ENCODE assay signal across 12 cellular contexts in genomic region chr3:114456742-114457141, GRCh38.
DNase-seq lines count a peak whose midpoint lies in the region; ATAC-seq and TF ChIP-seq lines count a peak whose summit lies in the region.
"Had no signal": no experiment of that assay in that cellular context is flagged by ENCODE, and none has a peak within 500 bp of the region (broad histone marks: within the 10 kb centered on the region; RNA-seq: fewer than 3 reads in every experiment).

No MANE protein-coding gene starts in this region.

- ATAC-seq in GM19025 (IDR thresholded peaks at IDR 0.05; ENCODE audit: low read depth, unreplicated experiment) (peak; percentile 61), HG02759 (IDR thresholded peaks at IDR 0.05; ENCODE audit: unreplicated experiment) (peak; percentile 78), HG03575 (IDR thresholded peaks at IDR 0.05; ENCODE audit: extremely low read depth, insufficient number of reproducible peaks, low FRiP score, unreplicated experiment) (peak; percentile 63), upper lobe of right lung (no peak)
- ATAC-seq: left ventricle myocardium superior had no signal

- no peak overlapping the region for H3K9ac ChIP-seq in BLaER1 treated with 17β-estradiol and CSF1 and Interleukin-3, amounts not matched to agents 10 nM and 100 nM

- H3K9me3 ChIP-seq in BLaER1 treated with 17β-estradiol and CSF1 and Interleukin-3, amounts not matched to agents 10 nM and 100 nM (replicated peaks in 1 of 11) = no peaks in the 10 kb centered on the region
- no peaks in the 10 kb centered on the region for H3K9me3 ChIP-seq in upper lobe of right lung

- H3K27ac ChIP-seq in BLaER1 treated with 17β-estradiol and CSF1 and Interleukin-3, amounts not matched to agents 10 nM and 100 nM = peak overlapping the region in 1 of 11 experiments; percentile 35; a peak in 2 of 22 replicates
- no peak overlapping the region for H3K27ac ChIP-seq in upper lobe of right lung
- H3K27ac ChIP-seq: WERI-Rb-1 had no signal

- no peaks in the 10 kb centered on the region for H4K20me1 ChIP-seq in BLaER1 treated with 17β-estradiol and CSF1 and Interleukin-3, amounts not matched to agents 10 nM and 100 nM

- DNase-seq in H7 (no peak), superior temporal gyrus (ENCODE audit: extremely low spot score) (no peak), upper lobe of right lung (no peak), NCI-H1048 (lab: John Stamatoyannopoulos, UW) (no peak)
- DNase-seq: left ventricle myocardium superior, NCI-H2171 treated with DMSO at 0.1 percent for 48 hours, substantia nigra, WERI-Rb-1 had no signal

- H3K27me3 ChIP-seq in BLaER1 treated with 17β-estradiol and CSF1 and Interleukin-3, amounts not matched to agents 10 nM and 100 nM = no peaks in the 10 kb centered on the region
- H3K27me3 ChIP-seq in H7 (ENCODE audit: control insufficient read depth, insufficient read depth, low read length) (no peaks in the 10 kb centered on the region), upper lobe of right lung (no peaks in the 10 kb centered on the region)

- peaks cover 16 to 52% (median 40%) of the 10 kb centered on the region in 10 experiments for H3K4me1 ChIP-seq in BLaER1 treated with 17β-estradiol and CSF1 and Interleukin-3, amounts not matched to agents 10 nM and 100 nM
- H3K4me1 ChIP-seq in upper lobe of right lung = peaks cover 19% of the 10 kb centered on the region

- H3K4me2 ChIP-seq in BLaER1 treated with 17β-estradiol and CSF1 and Interleukin-3, amounts not matched to agents 10 nM and 100 nM = peak overlapping the region in 10 of 11 experiments; percentile 28 to 98 (median 66); a peak in 21 of 22 replicates

- intact Hi-C loops in upper lobe of right lung (cut with DNase I) = no loop called here

- no peak overlapping the region for H3K4me3 ChIP-seq in BLaER1 treated with 17β-estradiol and CSF1 and Interleukin-3, amounts not matched to agents 10 nM and 100 nM
- no peak overlapping the region for H3K4me3 ChIP-seq in H7 (ENCODE audit: insufficient read depth, low read depth, low read length)
- no peak overlapping the region for H3K4me3 ChIP-seq in upper lobe of right lung

- no peak for TF ChIP-seq CTCF in upper lobe of right lung (IDR thresholded peaks at IDR 0.05)

- no peaks in the 10 kb centered on the region for H3K36me3 ChIP-seq in BLaER1 treated with 17β-estradiol and CSF1 and Interleukin-3, amounts not matched to agents 10 nM and 100 nM
- H3K36me3 ChIP-seq in H7 (replicated peaks; ENCODE audit: control insufficient read depth, insufficient read depth, low read length) = no peaks in the 10 kb centered on the region
- no peaks in the 10 kb centered on the region for H3K36me3 ChIP-seq in upper lobe of right lung
- H3K36me3 ChIP-seq: WERI-Rb-1 had no signal
